In genomic region chr17:73458191-73458590, GRCh38 we compare ENCODE assay signal across 25 cellular contexts.
"Had no signal": no experiment of that assay in that cellular context is flagged by ENCODE, and none has a peak within 500 bp of the region (broad histone marks: within the 10 kb centered on the region; RNA-seq: fewer than 3 reads in every experiment).

No MANE protein-coding gene starts in this region.

- H3K4me3 ChIP-seq: left ventricle myocardium inferior, lung, neural progenitor cell, ovary, right atrium auricular region, right lobe of liver, skin epidermis, stomach, testis, thyroid gland, transverse colon, upper lobe of right lung had no signal

- DNase-seq: islet precursor cell; left ventricle myocardium inferior; mesendoderm; naive B cell; natural killer cell; nephron progenitor cell; occipital lobe; ovary; right lobe of liver; stimulated activated CD4-positive, alpha-beta T cell treated with anti-CD3 and anti-CD28 coated beads, Interleukin-12 subunit alpha, Interleukin-12 subunit beta, amount 100 ng/mL, for 4 hours; stimulated activated CD4-positive, alpha-beta T cell treated with anti-CD3 and anti-CD28 coated beads, Interleukin-15, amount 100 ng/mL, for 24 hours; stimulated activated CD4-positive, alpha-beta T cell treated with anti-CD3 and anti-CD28 coated beads, Interleukin-2, amount 100 ng/mL, for 24 hours; stimulated activated CD4-positive, alpha-beta T cell treated with anti-CD3 and anti-CD28 coated beads, Interleukin-4, amount 100 ng/mL, for 1 hour; stimulated activated naive B cell treated with anti-CD40 and anti-IgM and Interleukin-4, amounts not matched to agents 10 μg/mL and 1 μg/mL and 100 μg/mL, for 72 hours; stimulated activated naive CD8-positive, alpha-beta T cell treated with anti-CD3 and anti-CD28 coated beads, Interleukin-15, Interleukin-2, amounts not matched to agents 100 U/mL and 50 U/mL, for 24 hours; stomach; testis; thyroid gland; transverse colon; upper lobe of right lung had no signal

- H3K27me3 ChIP-seq: neural progenitor cell, neutrophil, ovary, right atrium auricular region, right lobe of liver, testis, thyroid gland, transverse colon, upper lobe of right lung had no signal

- H3K4me2 ChIP-seq: neural progenitor cell had no signal

- H3K36me3 ChIP-seq: left ventricle myocardium inferior, neural progenitor cell, neutrophil, ovary, right atrium auricular region, right lobe of liver, stomach, thyroid gland, transverse colon, upper lobe of right lung had no signal

- ATAC-seq: natural killer cell; right lobe of liver; stimulated activated naive B cell treated with anti-CD40 and anti-IgM and Interleukin-4, amounts not matched to agents 10 μg/mL and 1 μg/mL and 100 μg/mL, for 72 hours; stimulated activated naive CD8-positive, alpha-beta T cell treated with anti-CD3 and anti-CD28 coated beads, Interleukin-15, Interleukin-2, amounts not matched to agents 100 U/mL and 50 U/mL, for 24 hours; upper lobe of right lung had no signal

- H3K9me3 ChIP-seq: neutrophil, ovary, right lobe of liver, testis, thyroid gland, transverse colon, upper lobe of right lung had no signal

- H2AFZ ChIP-seq: neural progenitor cell had no signal

- H3K27ac ChIP-seq: left ventricle myocardium inferior, neural progenitor cell, neutrophil, ovary, right atrium auricular region, right lobe of liver, skin epidermis, stomach, testis, thyroid gland, transverse colon, upper lobe of right lung had no signal

- H3K4me1 ChIP-seq: left ventricle myocardium inferior, neural progenitor cell, right atrium auricular region, right lobe of liver, testis, thyroid gland, transverse colon, upper lobe of right lung had no signal
